11 cellular contexts compared by ENCODE assay signal in genomic region chr14:89625988-89626806, GRCh38.
DNase-seq lines count a peak whose midpoint lies in the region; ATAC-seq, FAIRE-seq and TF ChIP-seq lines count a peak whose summit lies in the region.
"Had no signal": no experiment of that assay in that cellular context is flagged by ENCODE, and none has a peak within 500 bp of the region (broad histone marks: within the 10 kb centered on the region; RNA-seq: fewer than 3 reads in every experiment).

No MANE protein-coding gene starts in this region.

- no peak for TF ChIP-seq CTCF in parathyroid adenoma (IDR thresholded peaks at IDR 0.05)
- no peak for TF ChIP-seq CTCF in gastrocnemius medialis (IDR thresholded peaks at IDR 0.05 in 4 of 5, conservative IDR thresholded peaks at IDR 0.05 in 1 of 5)

- H3K27me3 ChIP-seq in parathyroid adenoma (ENCODE audit: control insufficient read depth, insufficient read depth, low read length) (no peaks in the 10 kb centered on the region), gastrocnemius medialis (no peaks in the 10 kb centered on the region)
- H3K27me3 ChIP-seq: pancreas had no signal

- H3K9ac ChIP-seq in parathyroid adenoma = no peak overlapping the region

- H3K36me3 ChIP-seq in parathyroid adenoma (ENCODE audit: control insufficient read depth, insufficient read depth, low read length) = no peaks in the 10 kb centered on the region
- H3K36me3 ChIP-seq in gastrocnemius medialis = no peaks in the 10 kb centered on the region
- H3K36me3 ChIP-seq: pancreas had no signal

- H3K27ac Mint-ChIP-seq in activated T-cell treated with anti-CD3 and anti-CD28 coated beads, Interleukin-2, amount 50 U/mL, for 24 hours = peak overlapping the region; percentile 92
- H3K27ac Mint-ChIP-seq in activated CD4-positive, alpha-beta memory T cell treated with anti-CD3 and anti-CD28 coated beads for 36 hours = peak overlapping the region; percentile 91

- POLR2A ChIA-PET in activated CD4-positive, alpha-beta memory T cell treated with anti-CD3 and anti-CD28 coated beads for 36 hours (lab: Charles Lee) = interaction anchor here (0.8 to 1.8 kb wide), 6 partner anchors 9 to 196 kb away, joined by 3 to 14 read pairs (median 4); no protein-coding TSS in a partner anchor

- no peak for DNase-seq in activated T-cell treated with anti-CD3 and anti-CD28 coated beads, Interleukin-2, amount 50 U/mL, for 24 hours
- DNase-seq in activated T-cell treated with anti-CD3 and anti-CD28 coated beads for 4 hours (no peak), H54 (ENCODE audit: insufficient read length, low spot score) (no peak), gastrocnemius medialis (no peak), DMS53 treated with DMSO at 0.1 percent for 48 hours (lab: John Stamatoyannopoulos, UW; ENCODE audit: unreplicated experiment) (no peak)
- DNase-seq in activated CD4-positive, alpha-beta memory T cell treated with anti-CD3 and anti-CD28 coated beads for 36 hours = peak; percentile 36
- DNase-seq: activated CD8-positive, alpha-beta memory T cell treated with anti-CD3 and anti-CD28 coated beads, Interleukin-2, amount 50 U/mL, for 4 hours had no signal

- H3K4me1 ChIP-seq in parathyroid adenoma (peaks cover 20% of the 10 kb centered on the region), gastrocnemius medialis (peaks cover 2 to 16% of the 10 kb centered on the region in 2 donors)

- no peak overlapping the region for H2AFZ ChIP-seq in parathyroid adenoma

- in situ Hi-C loops in gastrocnemius medialis (cut with MboI; ENCODE audit: low sequenced_read_pairs in 4 of 4) = no loop called here

- CTCF ChIA-PET in activated CD4-positive, alpha-beta memory T cell treated with anti-CD3 and anti-CD28 coated beads for 36 hours (lab: Charles Lee) = interaction anchor here (0.8 kb wide), 1 partner anchor 16 kb away, joined by 4 read pairs; no protein-coding TSS in a partner anchor

- peak overlapping the region; percentile 62 for H3K4me2 ChIP-seq in parathyroid adenoma (ENCODE audit: low read length)

- no peaks in the 10 kb centered on the region for H3K9me3 ChIP-seq in parathyroid adenoma (ENCODE audit: control insufficient read depth, low read length)
- no peaks in the 10 kb centered on the region for H3K9me3 ChIP-seq in gastrocnemius medialis
- H3K9me3 ChIP-seq: pancreas had no signal

- no peaks in the 10 kb centered on the region for H3K79me2 ChIP-seq in parathyroid adenoma

- FAIRE-seq in H54 (lab: Jason Lieb, UNC) = no peak
- FAIRE-seq: keratinocyte, pancreas had no signal

- peak; percentile 71 for ATAC-seq in HG03378 (IDR thresholded peaks at IDR 0.05; ENCODE audit: unreplicated experiment)
- ATAC-seq in gastrocnemius medialis = no peak

- H3K27me3 Mint-ChIP-seq in activated T-cell treated with anti-CD3 and anti-CD28 coated beads, Interleukin-2, amount 50 U/mL, for 24 hours = no peaks in the 10 kb centered on the region
- no peaks in the 10 kb centered on the region for H3K27me3 Mint-ChIP-seq in activated CD4-positive, alpha-beta memory T cell treated with anti-CD3 and anti-CD28 coated beads for 36 hours

- TF ChIP-seq POLR2A in H54 (IDR thresholded peaks at IDR 0.05; ENCODE audit: low read depth, low read length) (no peak), gastrocnemius medialis (IDR thresholded peaks at IDR 0.05) (no peak)

- intact Hi-C loops in activated CD4-positive, alpha-beta memory T cell treated with anti-CD3 and anti-CD28 coated beads for 36 hours (cut with micrococcal nuclease) = loop anchor here (1.0 kb wide), 2 partner anchors 15 to 55 kb away; no protein-coding TSS in a partner anchor
- intact Hi-C loops in gastrocnemius medialis (cut with DNase I; ENCODE audit: low total_unique reads) = loop anchor here (2.0 kb wide), 1 partner anchor 33 kb away; no protein-coding TSS in a partner anchor

- H3K36me3 Mint-ChIP-seq in activated T-cell treated with anti-CD3 and anti-CD28 coated beads, Interleukin-2, amount 50 U/mL, for 24 hours (ENCODE audit: low read depth) = peaks cover 22% of the 10 kb centered on the region
- H3K36me3 Mint-ChIP-seq in activated CD4-positive, alpha-beta memory T cell treated with anti-CD3 and anti-CD28 coated beads for 36 hours = peaks cover 8% of the 10 kb centered on the region

- no peak overlapping the region for H3K4me3 ChIP-seq in parathyroid adenoma (ENCODE audit: low read depth, low read length)
- no peak overlapping the region for H3K4me3 ChIP-seq in gastrocnemius medialis
- H3K4me3 ChIP-seq: pancreas had no signal

- H3K9me3 Mint-ChIP-seq in activated T-cell treated with anti-CD3 and anti-CD28 coated beads, Interleukin-2, amount 50 U/mL, for 24 hours = peaks cover 27% of the 10 kb centered on the region
- peaks cover 16% of the 10 kb centered on the region for H3K9me3 Mint-ChIP-seq in activated CD4-positive, alpha-beta memory T cell treated with anti-CD3 and anti-CD28 coated beads for 36 hours

- H3K27ac ChIP-seq in parathyroid adenoma (no peak overlapping the region), gastrocnemius medialis (no peak overlapping the region)
- H3K27ac ChIP-seq: pancreas had no signal

- peaks cover 93% of the 10 kb centered on the region for H3K4me1 Mint-ChIP-seq in activated T-cell treated with anti-CD3 and anti-CD28 coated beads, Interleukin-2, amount 50 U/mL, for 24 hours (ENCODE audit: low read depth)
- H3K4me1 Mint-ChIP-seq in activated CD4-positive, alpha-beta memory T cell treated with anti-CD3 and anti-CD28 coated beads for 36 hours (ENCODE audit: low read depth) = peaks cover 77% of the 10 kb centered on the region

- peak overlapping the region; percentile 30 for H3K4me3 Mint-ChIP-seq in activated T-cell treated with anti-CD3 and anti-CD28 coated beads, Interleukin-2, amount 50 U/mL, for 24 hours
- H3K4me3 Mint-ChIP-seq in activated CD4-positive, alpha-beta memory T cell treated with anti-CD3 and anti-CD28 coated beads for 36 hours = peak overlapping the region; percentile 17
